ENCODE assay signal across 1 cellular context in the genomic region with DNA sequence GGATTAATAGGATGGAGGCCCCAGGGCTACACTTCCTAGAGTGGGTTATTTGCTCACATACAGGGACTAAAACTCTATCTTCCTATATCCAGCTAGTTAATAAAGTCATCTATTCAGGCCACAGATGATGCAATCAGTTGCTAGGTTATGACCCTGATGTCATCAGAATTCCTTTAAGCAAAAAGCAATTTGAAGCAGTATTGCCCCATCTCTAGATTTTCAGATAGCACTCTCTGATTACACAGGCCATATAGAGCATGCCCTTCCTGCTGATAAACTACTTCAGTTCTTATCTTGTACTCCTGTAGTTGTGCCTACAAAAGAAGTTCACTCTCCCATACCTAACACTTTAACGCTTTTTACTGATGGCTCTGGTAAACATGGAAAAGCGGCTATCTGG.
A peak's percentile ranks its signal among the peaks of the same experiment; 100 is the strongest.
TF ChIP-seq lines count a peak whose summit lies in the region.

No MANE protein-coding gene starts in this region.

TF ChIP-seq in HepG2, 621 proteins besides CTCF, POLR2A, EP300 and RAD21 (continued from another document and continues in another):
- TF ChIP-seq, protein P1, sequence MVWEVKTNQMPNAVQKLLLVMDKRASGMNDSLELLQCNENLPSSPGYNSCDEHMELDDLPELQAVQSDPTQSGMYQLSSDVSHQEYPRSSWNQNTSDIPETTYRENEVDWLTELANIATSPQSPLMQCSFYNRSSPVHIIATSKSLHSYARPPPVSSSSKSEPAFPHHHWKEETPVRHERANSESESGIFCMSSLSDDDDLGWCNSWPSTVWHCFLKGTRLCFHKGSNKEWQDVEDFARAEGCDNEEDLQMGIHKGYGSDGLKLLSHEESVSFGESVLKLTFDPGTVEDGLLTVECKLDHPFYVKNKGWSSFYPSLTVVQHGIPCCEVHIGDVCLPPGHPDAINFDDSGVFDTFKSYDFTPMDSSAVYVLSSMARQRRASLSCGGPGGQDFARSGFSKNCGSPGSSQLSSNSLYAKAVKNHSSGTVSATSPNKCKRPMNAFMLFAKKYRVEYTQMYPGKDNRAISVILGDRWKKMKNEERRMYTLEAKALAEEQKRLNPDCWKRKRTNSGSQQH (CRISPR knock-in tag; IDR thresholded peaks at IDR 0.05; ENCODE audit: low read depth): no peak
- TF ChIP-seq, protein P2, sequence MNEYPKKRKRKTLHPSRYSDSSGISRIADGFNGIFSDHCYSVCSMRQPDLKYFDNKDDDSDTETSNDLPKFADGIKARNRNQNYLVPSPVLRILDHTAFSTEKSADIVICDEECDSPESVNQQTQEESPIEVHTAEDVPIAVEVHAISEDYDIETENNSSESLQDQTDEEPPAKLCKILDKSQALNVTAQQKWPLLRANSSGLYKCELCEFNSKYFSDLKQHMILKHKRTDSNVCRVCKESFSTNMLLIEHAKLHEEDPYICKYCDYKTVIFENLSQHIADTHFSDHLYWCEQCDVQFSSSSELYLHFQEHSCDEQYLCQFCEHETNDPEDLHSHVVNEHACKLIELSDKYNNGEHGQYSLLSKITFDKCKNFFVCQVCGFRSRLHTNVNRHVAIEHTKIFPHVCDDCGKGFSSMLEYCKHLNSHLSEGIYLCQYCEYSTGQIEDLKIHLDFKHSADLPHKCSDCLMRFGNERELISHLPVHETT (CRISPR knock-in tag; conservative IDR thresholded peaks at IDR 0.05): no peak
- TF ChIP-seq, protein P3, sequence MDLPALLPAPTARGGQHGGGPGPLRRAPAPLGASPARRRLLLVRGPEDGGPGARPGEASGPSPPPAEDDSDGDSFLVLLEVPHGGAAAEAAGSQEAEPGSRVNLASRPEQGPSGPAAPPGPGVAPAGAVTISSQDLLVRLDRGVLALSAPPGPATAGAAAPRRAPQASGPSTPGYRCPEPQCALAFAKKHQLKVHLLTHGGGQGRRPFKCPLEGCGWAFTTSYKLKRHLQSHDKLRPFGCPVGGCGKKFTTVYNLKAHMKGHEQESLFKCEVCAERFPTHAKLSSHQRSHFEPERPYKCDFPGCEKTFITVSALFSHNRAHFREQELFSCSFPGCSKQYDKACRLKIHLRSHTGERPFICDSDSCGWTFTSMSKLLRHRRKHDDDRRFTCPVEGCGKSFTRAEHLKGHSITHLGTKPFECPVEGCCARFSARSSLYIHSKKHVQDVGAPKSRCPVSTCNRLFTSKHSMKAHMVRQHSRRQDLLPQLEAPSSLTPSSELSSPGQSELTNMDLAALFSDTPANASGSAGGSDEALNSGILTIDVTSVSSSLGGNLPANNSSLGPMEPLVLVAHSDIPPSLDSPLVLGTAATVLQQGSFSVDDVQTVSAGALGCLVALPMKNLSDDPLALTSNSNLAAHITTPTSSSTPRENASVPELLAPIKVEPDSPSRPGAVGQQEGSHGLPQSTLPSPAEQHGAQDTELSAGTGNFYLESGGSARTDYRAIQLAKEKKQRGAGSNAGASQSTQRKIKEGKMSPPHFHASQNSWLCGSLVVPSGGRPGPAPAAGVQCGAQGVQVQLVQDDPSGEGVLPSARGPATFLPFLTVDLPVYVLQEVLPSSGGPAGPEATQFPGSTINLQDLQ (CRISPR knock-in tag; IDR thresholded peaks at IDR 0.05): no peak
- TF ChIP-seq, protein P4, sequence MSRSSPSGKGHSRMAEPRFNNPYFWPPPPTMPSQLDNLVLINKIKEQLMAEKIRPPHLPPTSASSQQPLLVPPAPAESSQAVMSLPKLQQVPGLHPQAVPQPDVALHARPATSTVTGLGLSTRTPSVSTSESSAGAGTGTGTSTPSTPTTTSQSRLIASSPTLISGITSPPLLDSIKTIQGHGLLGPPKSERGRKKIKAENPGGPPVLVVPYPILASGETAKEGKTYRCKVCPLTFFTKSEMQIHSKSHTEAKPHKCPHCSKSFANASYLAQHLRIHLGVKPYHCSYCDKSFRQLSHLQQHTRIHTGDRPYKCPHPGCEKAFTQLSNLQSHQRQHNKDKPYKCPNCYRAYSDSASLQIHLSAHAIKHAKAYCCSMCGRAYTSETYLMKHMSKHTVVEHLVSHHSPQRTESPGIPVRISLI (CRISPR knock-in tag; IDR thresholded peaks at IDR 0.05; ENCODE audit: borderline replicate concordance): no peak
- no peak for TF ChIP-seq SP4 (CRISPR knock-in tag; IDR thresholded peaks at IDR 0.05)
- TF ChIP-seq, protein P5, sequence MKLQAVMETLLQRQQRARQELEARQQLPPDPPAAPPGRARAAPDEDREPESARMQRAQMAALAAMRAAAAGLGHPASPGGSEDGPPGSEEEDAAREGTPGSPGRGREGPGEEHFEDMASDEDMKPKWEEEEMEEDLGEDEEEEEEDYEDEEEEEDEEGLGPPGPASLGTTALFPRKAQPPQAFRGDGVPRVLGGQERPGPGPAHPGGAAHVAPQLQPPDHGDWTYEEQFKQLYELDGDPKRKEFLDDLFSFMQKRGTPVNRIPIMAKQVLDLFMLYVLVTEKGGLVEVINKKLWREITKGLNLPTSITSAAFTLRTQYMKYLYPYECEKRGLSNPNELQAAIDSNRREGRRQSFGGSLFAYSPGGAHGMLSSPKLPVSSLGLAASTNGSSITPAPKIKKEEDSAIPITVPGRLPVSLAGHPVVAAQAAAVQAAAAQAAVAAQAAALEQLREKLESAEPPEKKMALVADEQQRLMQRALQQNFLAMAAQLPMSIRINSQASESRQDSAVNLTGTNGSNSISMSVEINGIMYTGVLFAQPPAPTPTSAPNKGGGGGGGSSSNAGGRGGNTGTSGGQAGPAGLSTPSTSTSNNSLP (IDR thresholded peaks at IDR 0.05; ENCODE audit: low read depth, low read length): no peak
- TF ChIP-seq ZNF749 (CRISPR knock-in tag; IDR thresholded peaks at IDR 0.05; ENCODE audit: borderline replicate concordance): no peak
- TF ChIP-seq, protein P6, sequence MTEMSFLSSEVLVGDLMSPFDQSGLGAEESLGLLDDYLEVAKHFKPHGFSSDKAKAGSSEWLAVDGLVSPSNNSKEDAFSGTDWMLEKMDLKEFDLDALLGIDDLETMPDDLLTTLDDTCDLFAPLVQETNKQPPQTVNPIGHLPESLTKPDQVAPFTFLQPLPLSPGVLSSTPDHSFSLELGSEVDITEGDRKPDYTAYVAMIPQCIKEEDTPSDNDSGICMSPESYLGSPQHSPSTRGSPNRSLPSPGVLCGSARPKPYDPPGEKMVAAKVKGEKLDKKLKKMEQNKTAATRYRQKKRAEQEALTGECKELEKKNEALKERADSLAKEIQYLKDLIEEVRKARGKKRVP (CRISPR knock-in tag; IDR thresholded peaks at IDR 0.05): peak; percentile 24 to 98; a peak in 2 of 4 replicates
- no peak for TF ChIP-seq SRSF9 (IDR thresholded peaks at IDR 0.05; ENCODE audit: borderline replicate concordance, insufficient read depth, low read depth, low read length, poor library complexity, severe bottlenecking)
- TF ChIP-seq ZNF44 (CRISPR knock-in tag; IDR thresholded peaks at IDR 0.05): no peak
- no peak for TF ChIP-seq ZNF670 (CRISPR knock-in tag; IDR thresholded peaks at IDR 0.05; ENCODE audit: borderline replicate concordance)
- TF ChIP-seq, protein P7, sequence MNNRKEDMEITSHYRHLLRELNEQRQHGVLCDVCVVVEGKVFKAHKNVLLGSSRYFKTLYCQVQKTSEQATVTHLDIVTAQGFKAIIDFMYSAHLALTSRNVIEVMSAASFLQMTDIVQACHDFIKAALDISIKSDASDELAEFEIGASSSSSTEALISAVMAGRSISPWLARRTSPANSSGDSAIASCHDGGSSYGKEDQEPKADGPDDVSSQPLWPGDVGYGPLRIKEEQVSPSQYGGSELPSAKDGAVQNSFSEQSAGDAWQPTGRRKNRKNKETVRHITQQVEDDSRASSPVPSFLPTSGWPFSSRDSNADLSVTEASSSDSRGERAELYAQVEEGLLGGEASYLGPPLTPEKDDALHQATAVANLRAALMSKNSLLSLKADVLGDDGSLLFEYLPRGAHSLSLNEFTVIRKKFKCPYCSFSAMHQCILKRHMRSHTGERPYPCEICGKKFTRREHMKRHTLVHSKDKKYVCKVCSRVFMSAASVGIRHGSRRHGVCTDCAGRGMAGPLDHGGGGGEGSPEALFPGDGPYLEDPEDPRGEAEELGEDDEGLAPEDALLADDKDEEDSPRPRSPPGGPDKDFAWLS (CRISPR knock-in tag; IDR thresholded peaks at IDR 0.05; ENCODE audit: borderline replicate concordance): no peak
- TF ChIP-seq, protein P8, sequence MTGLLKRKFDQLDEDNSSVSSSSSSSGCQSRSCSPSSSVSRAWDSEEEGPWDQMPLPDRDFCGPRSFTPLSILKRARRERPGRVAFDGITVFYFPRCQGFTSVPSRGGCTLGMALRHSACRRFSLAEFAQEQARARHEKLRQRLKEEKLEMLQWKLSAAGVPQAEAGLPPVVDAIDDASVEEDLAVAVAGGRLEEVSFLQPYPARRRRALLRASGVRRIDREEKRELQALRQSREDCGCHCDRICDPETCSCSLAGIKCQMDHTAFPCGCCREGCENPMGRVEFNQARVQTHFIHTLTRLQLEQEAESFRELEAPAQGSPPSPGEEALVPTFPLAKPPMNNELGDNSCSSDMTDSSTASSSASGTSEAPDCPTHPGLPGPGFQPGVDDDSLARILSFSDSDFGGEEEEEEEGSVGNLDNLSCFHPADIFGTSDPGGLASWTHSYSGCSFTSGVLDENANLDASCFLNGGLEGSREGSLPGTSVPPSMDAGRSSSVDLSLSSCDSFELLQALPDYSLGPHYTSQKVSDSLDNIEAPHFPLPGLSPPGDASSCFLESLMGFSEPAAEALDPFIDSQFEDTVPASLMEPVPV (CRISPR knock-in tag; IDR thresholded peaks at IDR 0.05): no peak
- no peak for TF ChIP-seq HOXA7 (CRISPR knock-in tag; IDR thresholded peaks at IDR 0.05)
- TF ChIP-seq, protein P9, sequence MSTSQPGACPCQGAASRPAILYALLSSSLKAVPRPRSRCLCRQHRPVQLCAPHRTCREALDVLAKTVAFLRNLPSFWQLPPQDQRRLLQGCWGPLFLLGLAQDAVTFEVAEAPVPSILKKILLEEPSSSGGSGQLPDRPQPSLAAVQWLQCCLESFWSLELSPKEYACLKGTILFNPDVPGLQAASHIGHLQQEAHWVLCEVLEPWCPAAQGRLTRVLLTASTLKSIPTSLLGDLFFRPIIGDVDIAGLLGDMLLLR (CRISPR knock-in tag; IDR thresholded peaks at IDR 0.05): no peak
- TF ChIP-seq ZNF12 (CRISPR knock-in tag; IDR thresholded peaks at IDR 0.05): peak; percentile 62; the same call in 1 of the 2 replicates
- no peak for TF ChIP-seq ASH2L (IDR thresholded peaks at IDR 0.05; ENCODE audit: insufficient read length, low read depth, low read length)
- TF ChIP-seq NFE2 (CRISPR knock-in tag; IDR thresholded peaks at IDR 0.05): no peak
- TF ChIP-seq ZFY (CRISPR knock-in tag; IDR thresholded peaks at IDR 0.05): no peak
- no peak for TF ChIP-seq BRCA1 (CRISPR knock-in tag; IDR thresholded peaks at IDR 0.05)
- TF ChIP-seq ZNF232 (CRISPR knock-in tag; IDR thresholded peaks at IDR 0.05; ENCODE audit: borderline replicate concordance): no peak
- TF ChIP-seq, protein P10, sequence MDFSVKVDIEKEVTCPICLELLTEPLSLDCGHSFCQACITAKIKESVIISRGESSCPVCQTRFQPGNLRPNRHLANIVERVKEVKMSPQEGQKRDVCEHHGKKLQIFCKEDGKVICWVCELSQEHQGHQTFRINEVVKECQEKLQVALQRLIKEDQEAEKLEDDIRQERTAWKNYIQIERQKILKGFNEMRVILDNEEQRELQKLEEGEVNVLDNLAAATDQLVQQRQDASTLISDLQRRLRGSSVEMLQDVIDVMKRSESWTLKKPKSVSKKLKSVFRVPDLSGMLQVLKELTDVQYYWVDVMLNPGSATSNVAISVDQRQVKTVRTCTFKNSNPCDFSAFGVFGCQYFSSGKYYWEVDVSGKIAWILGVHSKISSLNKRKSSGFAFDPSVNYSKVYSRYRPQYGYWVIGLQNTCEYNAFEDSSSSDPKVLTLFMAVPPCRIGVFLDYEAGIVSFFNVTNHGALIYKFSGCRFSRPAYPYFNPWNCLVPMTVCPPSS (IDR thresholded peaks at IDR 0.05): no peak
- no peak for TF ChIP-seq ELF3 (CRISPR knock-in tag; IDR thresholded peaks at IDR 0.05)
- no peak for TF ChIP-seq PITX1 (CRISPR knock-in tag; IDR thresholded peaks at IDR 0.05)
- TF ChIP-seq RAD51 (IDR thresholded peaks at IDR 0.05; ENCODE audit: borderline replicate concordance): no peak
- TF ChIP-seq SETDB1 (CRISPR knock-in tag; IDR thresholded peaks at IDR 0.05; ENCODE audit: borderline replicate concordance): no peak
- TF ChIP-seq, protein P11, sequence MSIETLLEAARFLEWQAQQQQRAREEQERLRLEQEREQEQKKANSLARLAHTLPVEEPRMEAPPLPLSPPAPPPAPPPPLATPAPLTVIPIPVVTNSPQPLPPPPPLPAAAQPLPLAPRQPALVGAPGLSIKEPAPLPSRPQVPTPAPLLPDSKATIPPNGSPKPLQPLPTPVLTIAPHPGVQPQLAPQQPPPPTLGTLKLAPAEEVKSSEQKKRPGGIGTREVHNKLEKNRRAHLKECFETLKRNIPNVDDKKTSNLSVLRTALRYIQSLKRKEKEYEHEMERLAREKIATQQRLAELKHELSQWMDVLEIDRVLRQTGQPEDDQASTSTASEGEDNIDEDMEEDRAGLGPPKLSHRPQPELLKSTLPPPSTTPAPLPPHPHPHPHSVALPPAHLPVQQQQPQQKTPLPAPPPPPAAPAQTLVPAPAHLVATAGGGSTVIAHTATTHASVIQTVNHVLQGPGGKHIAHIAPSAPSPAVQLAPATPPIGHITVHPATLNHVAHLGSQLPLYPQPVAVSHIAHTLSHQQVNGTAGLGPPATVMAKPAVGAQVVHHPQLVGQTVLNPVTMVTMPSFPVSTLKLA (IDR thresholded peaks at IDR 0.05): no peak
- TF ChIP-seq, protein P12, sequence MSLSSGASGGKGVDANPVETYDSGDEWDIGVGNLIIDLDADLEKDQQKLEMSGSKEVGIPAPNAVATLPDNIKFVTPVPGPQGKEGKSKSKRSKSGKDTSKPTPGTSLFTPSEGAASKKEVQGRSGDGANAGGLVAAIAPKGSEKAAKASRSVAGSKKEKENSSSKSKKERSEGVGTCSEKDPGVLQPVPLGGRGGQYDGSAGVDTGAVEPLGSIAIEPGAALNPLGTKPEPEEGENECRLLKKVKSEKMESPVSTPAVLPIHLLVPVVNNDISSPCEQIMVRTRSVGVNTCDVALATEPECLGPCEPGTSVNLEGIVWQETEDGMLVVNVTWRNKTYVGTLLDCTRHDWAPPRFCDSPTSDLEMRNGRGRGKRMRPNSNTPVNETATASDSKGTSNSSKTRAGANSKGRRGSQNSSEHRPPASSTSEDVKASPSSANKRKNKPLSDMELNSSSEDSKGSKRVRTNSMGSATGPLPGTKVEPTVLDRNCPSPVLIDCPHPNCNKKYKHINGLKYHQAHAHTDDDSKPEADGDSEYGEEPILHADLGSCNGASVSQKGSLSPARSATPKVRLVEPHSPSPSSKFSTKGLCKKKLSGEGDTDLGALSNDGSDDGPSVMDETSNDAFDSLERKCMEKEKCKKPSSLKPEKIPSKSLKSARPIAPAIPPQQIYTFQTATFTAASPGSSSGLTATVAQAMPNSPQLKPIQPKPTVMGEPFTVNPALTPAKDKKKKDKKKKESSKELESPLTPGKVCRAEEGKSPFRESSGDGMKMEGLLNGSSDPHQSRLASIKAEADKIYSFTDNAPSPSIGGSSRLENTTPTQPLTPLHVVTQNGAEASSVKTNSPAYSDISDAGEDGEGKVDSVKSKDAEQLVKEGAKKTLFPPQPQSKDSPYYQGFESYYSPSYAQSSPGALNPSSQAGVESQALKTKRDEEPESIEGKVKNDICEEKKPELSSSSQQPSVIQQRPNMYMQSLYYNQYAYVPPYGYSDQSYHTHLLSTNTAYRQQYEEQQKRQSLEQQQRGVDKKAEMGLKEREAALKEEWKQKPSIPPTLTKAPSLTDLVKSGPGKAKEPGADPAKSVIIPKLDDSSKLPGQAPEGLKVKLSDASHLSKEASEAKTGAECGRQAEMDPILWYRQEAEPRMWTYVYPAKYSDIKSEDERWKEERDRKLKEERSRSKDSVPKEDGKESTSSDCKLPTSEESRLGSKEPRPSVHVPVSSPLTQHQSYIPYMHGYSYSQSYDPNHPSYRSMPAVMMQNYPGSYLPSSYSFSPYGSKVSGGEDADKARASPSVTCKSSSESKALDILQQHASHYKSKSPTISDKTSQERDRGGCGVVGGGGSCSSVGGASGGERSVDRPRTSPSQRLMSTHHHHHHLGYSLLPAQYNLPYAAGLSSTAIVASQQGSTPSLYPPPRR (CRISPR knock-in tag; IDR thresholded peaks at IDR 0.05; ENCODE audit: borderline replicate concordance): peak; percentile 52; the same call in 1 of the 2 replicates
